ENCODE assay signal across 8 cellular contexts in the genomic region with DNA sequence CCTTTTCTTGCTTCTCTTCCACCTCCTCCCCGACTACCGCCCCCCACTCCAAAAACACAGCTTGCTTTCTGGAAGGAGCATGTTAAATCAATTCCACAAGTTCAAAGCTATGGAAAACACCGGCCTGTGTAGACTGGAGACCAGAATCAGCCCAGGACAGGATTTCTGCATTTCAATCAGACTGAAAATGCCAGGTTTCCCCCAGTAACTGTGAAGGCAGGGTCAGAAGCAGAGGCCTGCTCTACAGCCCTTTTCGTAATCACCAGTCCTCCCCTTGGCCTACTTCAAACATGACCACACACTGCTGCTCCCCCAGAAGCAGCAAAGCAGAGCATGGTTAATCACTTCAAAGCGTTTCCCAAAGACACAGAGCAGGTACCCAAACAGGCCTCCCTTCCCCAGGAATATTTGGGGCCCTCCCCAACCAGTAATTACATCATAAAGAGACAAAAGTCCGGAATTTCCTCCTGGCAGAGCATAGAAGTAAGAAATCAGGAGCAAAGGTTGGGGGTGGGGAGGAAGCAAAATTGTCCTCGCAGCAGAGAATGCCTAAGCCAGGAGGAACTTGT. TPM values are rescaled to one million over a fixed set of nuclear protein-coding genes. Genes with fewer than 3 reads are reported as not detected.
DNase-seq lines count a peak whose midpoint lies in the region; ATAC-seq, FAIRE-seq and TF ChIP-seq lines count a peak whose summit lies in the region.

No MANE protein-coding gene starts in this region.

- H3K4me1 ChIP-seq in K562 (replicated peaks in 1 of 2; ENCODE audit: control insufficient read depth in 2 of 2, insufficient read depth in 2 of 2, low read length in 2 of 2) (peaks cover 60 to 64% of the 10 kb centered on the region in 2 experiments), stomach smooth muscle (ENCODE audit: control insufficient read depth, insufficient read depth, low read length) (peaks cover 69% of the 10 kb centered on the region)

- peaks cover 8% of the 10 kb centered on the region for H3K9me1 ChIP-seq in K562 (ENCODE audit: control insufficient read depth, insufficient read depth, low read length)

- no TSS peak for BruUV-seq in K562 (replicated peaks; lab: Mats Ljungman, UMichigan)

- TF ChIP-seq RAD21 in K562 (CRISPR knock-in tag; conservative IDR thresholded peaks at IDR 0.05 in 1 of 2, IDR thresholded peaks at IDR 0.05 in 1 of 2), result no peak

- in situ Hi-C loops in K562 (cut with MboI), result no loop called here

- TF ChIP-seq POLR2A in K562 (conservative IDR thresholded peaks at IDR 0.05), result no peak

- H3K79me2 ChIP-seq in K562 (ENCODE audit: control insufficient read depth, insufficient read depth, low read length), result peaks cover 99% of the 10 kb centered on the region

- H3K4me3 Mint-ChIP-seq in immature natural killer cell, result peak overlapping the region; percentile 7 to 79 (median 59)

- H3K36me3 ChIP-seq in K562 (ENCODE audit: control insufficient read depth, insufficient read depth, low read length), result peaks cover 76% of the 10 kb centered on the region
- no peaks in the 10 kb centered on the region for H3K36me3 ChIP-seq in stomach smooth muscle (ENCODE audit: control insufficient read depth in 2 of 2, insufficient read depth in 2 of 2, low read length in 2 of 2)

- TF ChIP-seq CTCF in K562 (IDR thresholded peaks at IDR 0.05 in 2 of 3, conservative IDR thresholded peaks at IDR 0.05 in 1 of 3; ENCODE audit: insufficient read depth in 2 of 3, low read depth in 1 of 3, low read length in 3 of 3), result no peak

- no peaks in the 10 kb centered on the region for H3K9me3 Mint-ChIP-seq in immature natural killer cell

- no peak for TF ChIP-seq EP300 in K562 (IDR thresholded peaks at IDR 0.05; ENCODE audit: low read length)

- 27% methylated on average over 7 of the region's 7 CpGs for WGBS in K562 (ENCODE audit: insufficient coverage, low coverage, missing lambda C conversion rate)

- H3K36me3 Mint-ChIP-seq in immature natural killer cell, result peaks cover 0 to 3% (median 0%) of the 10 kb centered on the region in 3 donors

- peaks cover 76 to 83% of the 10 kb centered on the region in 2 donors for H3K4me1 Mint-ChIP-seq in immature natural killer cell

- peak overlapping the region; percentile 75 to 96 (median 89) for H3K27ac Mint-ChIP-seq in immature natural killer cell

- peak; percentile 52 for FAIRE-seq in K562 (lab: Jason Lieb, UNC)

- H3K27me3 ChIP-seq in K562 (ENCODE audit: control insufficient read depth in 2 of 2, insufficient read depth in 2 of 2, low read length in 2 of 2) (no peaks in the 10 kb centered on the region), stomach smooth muscle (ENCODE audit: control insufficient read depth in 1 of 2, insufficient read depth in 2 of 2, low read length in 2 of 2) (no peaks in the 10 kb centered on the region)

- no peaks in the 10 kb centered on the region for H3K9me3 ChIP-seq in K562 (replicated peaks; ENCODE audit: control insufficient read depth, insufficient read depth, low read depth, low read length)
- H3K9me3 ChIP-seq in stomach smooth muscle (ENCODE audit: control insufficient read depth in 2 of 2, low read length in 2 of 2), result no peaks in the 10 kb centered on the region

- peak overlapping the region; percentile 89 for H3K27ac ChIP-seq in K562 (ENCODE audit: extremely low read depth, low read depth, low read length)
- peak overlapping the region; percentile 100 for H3K27ac ChIP-seq in stomach smooth muscle (ENCODE audit: low read length)

- H3K27me3 Mint-ChIP-seq in immature natural killer cell (ENCODE audit: low read depth in 3 of 3), result peaks cover 0 to 5% (median 1%) of the 10 kb centered on the region in 3 donors

- ATAC-seq in Right ventricle myocardium inferior (peak; percentile 40), K562 (peak; percentile 24), HG03280 (IDR thresholded peaks at IDR 0.05; ENCODE audit: unreplicated experiment) (no peak)

- H3K4me2 ChIP-seq in K562 (ENCODE audit: insufficient read depth, low read length), result peak overlapping the region; percentile 83

- CTCF ChIA-PET in K562 (lab: Yijun Ruan, JAX; ENCODE audit: low intra/inter-chr PET ratio), result no interaction called here

- H4K20me1 ChIP-seq in K562 (replicated peaks; ENCODE audit: control insufficient read depth, insufficient read depth, low read length), result peaks cover 41% of the 10 kb centered on the region

- POLR2A ChIA-PET in K562 (lab: Yijun Ruan, JAX), result interaction anchor here (0.8 to 6.4 kb wide), 9 partner anchors 11 to 67 kb away, joined by 3 to 70 read pairs (median 3); no protein-coding TSS in a partner anchor

- no peak overlapping the region for H2AFZ ChIP-seq in K562 (ENCODE audit: low read depth, low read length)

- DNase-seq in Right ventricle myocardium inferior (ENCODE audit: missing footprints) (no peak), cardiac septum (ENCODE audit: low spot score) (no peak), K562 (ENCODE audit: extremely low read depth in 1 of 4, low spot score in 3 of 4) (peak in 2 of 4 experiments; percentile 35 to 43), immature natural killer cell (no peak)
- no peak for DNase-seq in effector CD4-positive, alpha-beta T cell
- no peak for DNase-seq in activated CD4-positive, CD25-positive, alpha-beta regulatory T cell treated with anti-CD3 and anti-CD28 coated beads, Interleukin-2, amount 50 U/mL, for 72 hours

- H3K9ac ChIP-seq in K562 (ENCODE audit: insufficient read depth in 1 of 2, low read depth in 2 of 2, low read length in 2 of 2) (peak overlapping the region; percentile 69 to 91), stomach smooth muscle (ENCODE audit: low read length in 2 of 2) (peak overlapping the region; percentile 95 to 98)

- H3K4me3 ChIP-seq in K562 (peak overlapping the region; percentile 21), stomach smooth muscle (ENCODE audit: low read length in 2 of 2) (peak overlapping the region; percentile 35 to 55)

- intact Hi-C loops in Right ventricle myocardium inferior (cut with DNase I), result loop anchor here (2.0 to 5.0 kb wide), 2 partner anchors 46 to 67 kb away; no protein-coding TSS in a partner anchor
- intact Hi-C loops in cardiac septum (cut with DNase I), result loop anchor here (2.0 kb wide), 1 partner anchor 17 kb away; no protein-coding TSS in a partner anchor
- intact Hi-C loops in K562 (cut with micrococcal nuclease), result loop anchor here (5.0 kb wide), 2 partner anchors 39 to 64 kb away; a partner anchor contains a TSS

TF ChIP-seq in K562, 482 proteins besides CTCF, POLR2A, EP300 and RAD21 (continues in another document):
- TF ChIP-seq STAT5A (IDR thresholded peaks at IDR 0.05; ENCODE audit: borderline replicate concordance, low read length) (no peak), ZNF174 (CRISPR knock-in tag; IDR thresholded peaks at IDR 0.05) (no peak), RUNX1 (IDR thresholded peaks at IDR 0.05; ENCODE audit: low read depth) (no peak), BCOR (IDR thresholded peaks at IDR 0.05) (no peak), BRD9 (IDR thresholded peaks at IDR 0.05; ENCODE audit: low read depth, partially characterized antibody) (no peak), PHB2 (IDR thresholded peaks at IDR 0.05; ENCODE audit: low read depth) (no peak), BRCA1 (IDR thresholded peaks at IDR 0.05) (no peak), BRCA1 (CRISPR knock-in tag; IDR thresholded peaks at IDR 0.05) (no peak)
- TF ChIP-seq, protein P1, sequence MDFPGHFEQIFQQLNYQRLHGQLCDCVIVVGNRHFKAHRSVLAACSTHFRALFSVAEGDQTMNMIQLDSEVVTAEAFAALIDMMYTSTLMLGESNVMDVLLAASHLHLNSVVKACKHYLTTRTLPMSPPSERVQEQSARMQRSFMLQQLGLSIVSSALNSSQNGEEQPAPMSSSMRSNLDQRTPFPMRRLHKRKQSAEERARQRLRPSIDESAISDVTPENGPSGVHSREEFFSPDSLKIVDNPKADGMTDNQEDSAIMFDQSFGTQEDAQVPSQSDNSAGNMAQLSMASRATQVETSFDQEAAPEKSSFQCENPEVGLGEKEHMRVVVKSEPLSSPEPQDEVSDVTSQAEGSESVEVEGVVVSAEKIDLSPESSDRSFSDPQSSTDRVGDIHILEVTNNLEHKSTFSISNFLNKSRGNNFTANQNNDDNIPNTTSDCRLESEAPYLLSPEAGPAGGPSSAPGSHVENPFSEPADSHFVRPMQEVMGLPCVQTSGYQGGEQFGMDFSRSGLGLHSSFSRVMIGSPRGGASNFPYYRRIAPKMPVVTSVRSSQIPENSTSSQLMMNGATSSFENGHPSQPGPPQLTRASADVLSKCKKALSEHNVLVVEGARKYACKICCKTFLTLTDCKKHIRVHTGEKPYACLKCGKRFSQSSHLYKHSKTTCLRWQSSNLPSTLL (IDR thresholded peaks at IDR 0.05), result no peak

RNA-seq across cellular contexts. Expression of a gene that starts 38.4 kb away (rescaled TPM):
- total RNA-seq in Right ventricle myocardium inferior (36.1 TPM), cardiac septum (25.7 TPM), K562 (2014; rRNA removed) (51.8 and 62.6 TPM in 2 replicates), K562 (2014; rRNA removed; fragmentation: Illumina TruSeq; extraction: Trizol) (71.9 and 79.2 TPM in 2 replicates), K562 (2015; rRNA removed; fragmentation: Illumina TruSeq; extraction: Trizol) (65.3 and 67.3 TPM in 2 replicates), K562 (2021) (129 and 148 TPM in 2 replicates)
- total RNA-seq in K562 (2011; cell fraction: chromatin; rRNA removed; ENCODE audit: low replicate concordance), result 399 and 515 TPM in 2 replicates
- total RNA-seq in K562 (2011; cell fraction: nucleolus; rRNA removed), result 184 and 194 TPM in 2 replicates
- 232 and 241 TPM in 2 replicates for total RNA-seq in K562 (2011; cell fraction: nucleoplasm; rRNA removed)
- polyA plus RNA-seq in K562 (2011; rRNA removed) (80.8 and 95.0 TPM in 2 replicates), K562 (2014; fragmentation: Illumina TruSeq; extraction: Trizol) (97.2 and 121 TPM in 2 replicates), K562 (2014; fragmentation: Nextera tagmentation; extraction: Ambion mirVana) (10 to 100 TPM; 31.8 to 58.0 TPM), K562 (2014; rRNA removed) (63.9 and 79.5 TPM in 2 replicates), immature natural killer cell (10 to 100 TPM in 1 of 3 donors, 1 to 10 TPM in 2; 3.4 to 16.9 (median 5.1) TPM)
- 42.9 and 46.7 TPM in 2 replicates for polyA plus RNA-seq in K562 (2011; cell fraction: cytosol; rRNA removed)
- polyA plus RNA-seq in K562 (2011; cell fraction: nucleus; rRNA removed), result 147 and 184 TPM in 2 replicates
- 48.4 and 62.9 TPM in 2 replicates for polyA plus RNA-seq in K562 (2012)
- 140 and 160 TPM in 2 replicates for polyA minus RNA-seq in K562 (2011; rRNA and poly(A)+ RNA removed)
- 71.6 and 73.2 TPM in 2 replicates for polyA minus RNA-seq in K562 (2011; cell fraction: cytosol; rRNA and poly(A)+ RNA removed)
- polyA minus RNA-seq in K562 (2011; cell fraction: nucleus; rRNA and poly(A)+ RNA removed), result 125 and 198 TPM in 2 replicates
